Comparison of ENCODE assay signal across 8 cellular contexts in genomic region chr15:99703603-99704443, GRCh38. TPM values are rescaled to one million over a fixed set of nuclear protein-coding genes. Genes with fewer than 3 reads are reported as not detected.
DNase-seq lines count a peak whose midpoint lies in the region; ATAC-seq and FAIRE-seq lines count a peak whose summit lies in the region.

No MANE protein-coding gene starts in this region.

- H3K4me1 Mint-ChIP-seq in activated CD4-positive, alpha-beta memory T cell treated with anti-CD3 and anti-CD28 coated beads, Interleukin-2, amount 10 ng/mL, durations not matched to agents 7 days and 5 days = peaks cover 40% of the 10 kb centered on the region

- H3K9ac ChIP-seq in muscle layer of colon (ENCODE audit: low read length) = peak overlapping the region; percentile 17

- H3K27ac ChIP-seq in SJSA1 (peak overlapping the region; percentile 83), muscle layer of colon (ENCODE audit: low read depth, low read length) (peak overlapping the region; percentile 38)

- H3K27ac Mint-ChIP-seq in activated CD4-positive, alpha-beta memory T cell treated with anti-CD3 and anti-CD28 coated beads, Interleukin-2, amount 10 ng/mL, durations not matched to agents 7 days and 5 days = no peak overlapping the region

- ATAC-seq in GM19328 (IDR thresholded peaks at IDR 0.05; ENCODE audit: unreplicated experiment) (peak; percentile 24), HG03469 (IDR thresholded peaks at IDR 0.05; ENCODE audit: unreplicated experiment) (peak; percentile 44)

- H3K36me3 ChIP-seq in SJSA1 (no peaks in the 10 kb centered on the region), muscle layer of colon (ENCODE audit: insufficient read depth, low read length) (no peaks in the 10 kb centered on the region)

- peaks cover 31% of the 10 kb centered on the region for H3K4me1 ChIP-seq in SJSA1 (replicated peaks)
- H3K4me1 ChIP-seq in muscle layer of colon (ENCODE audit: insufficient read depth, low read length) = peaks cover 28% of the 10 kb centered on the region

- peak; percentile 95 for FAIRE-seq in endometrium (lab: Jason Lieb, UNC)

- no peak overlapping the region for H3K4me3 Mint-ChIP-seq in activated CD4-positive, alpha-beta memory T cell treated with anti-CD3 and anti-CD28 coated beads, Interleukin-2, amount 10 ng/mL, durations not matched to agents 7 days and 5 days

- CTCF ChIA-PET in activated CD4-positive, alpha-beta memory T cell treated with anti-CD3 and anti-CD28 coated beads, Interleukin-2, amount 10 ng/mL, durations not matched to agents 7 days and 5 days (lab: Charles Lee) = interaction anchor here (0.6 to 5.9 kb wide), 59 partner anchors 9 to 603 kb away, joined by 3 to 106 read pairs (median 5); partner anchors contain the start of genes LRRC28, LYSMD4, MEF2A and SYNM

- peaks cover 3% of the 10 kb centered on the region for H3K36me3 Mint-ChIP-seq in activated CD4-positive, alpha-beta memory T cell treated with anti-CD3 and anti-CD28 coated beads, Interleukin-2, amount 10 ng/mL, durations not matched to agents 7 days and 5 days (ENCODE audit: low read depth)

- H3K4me3 ChIP-seq in SJSA1 (peak overlapping the region; percentile 0; the same call in 1 of the 2 replicates), muscle layer of colon (ENCODE audit: low read depth in 1 of 2, low read length in 2 of 2) (no peak overlapping the region)

- H3K9me3 ChIP-seq in SJSA1 (replicated peaks) (no peaks in the 10 kb centered on the region), muscle layer of colon (ENCODE audit: low read length) (no peaks in the 10 kb centered on the region)

- POLR2A ChIA-PET in activated CD4-positive, alpha-beta memory T cell treated with anti-CD3 and anti-CD28 coated beads, Interleukin-2, amount 10 ng/mL, durations not matched to agents 7 days and 5 days (lab: Charles Lee) = interaction anchor here (0.6 to 1.6 kb wide), 9 partner anchors 12 to 452 kb away, joined by 3 to 18 read pairs (median 3); partner anchors contain the start of genes LRRC28, LYSMD4 and MEF2A

- DNase-seq in DMS114 treated with DMSO at 0.1 percent for 48 hours (lab: John Stamatoyannopoulos, UW; ENCODE audit: unreplicated experiment) = peak; percentile 46
- DNase-seq in SJSA1 (ENCODE audit: low read depth in 1 of 2, low spot score in 2 of 2) = peak in 1 of 2 experiments; percentile 90
- no peak for DNase-seq in activated gamma-delta T cell (lab: John Stamatoyannopoulos, UW)
- no peak for DNase-seq in activated CD4-positive, alpha-beta memory T cell treated with anti-CD3 and anti-CD28 coated beads, Interleukin-2, amount 10 ng/mL, durations not matched to agents 7 days and 5 days

- H3K27me3 ChIP-seq in SJSA1 (replicated peaks) (no peaks in the 10 kb centered on the region), muscle layer of colon (ENCODE audit: control insufficient read depth in 1 of 2, insufficient read depth in 2 of 2, low read length in 2 of 2) (no peaks in the 10 kb centered on the region)

- H3K9me3 Mint-ChIP-seq in activated CD4-positive, alpha-beta memory T cell treated with anti-CD3 and anti-CD28 coated beads, Interleukin-2, amount 10 ng/mL, durations not matched to agents 7 days and 5 days = no peaks in the 10 kb centered on the region

- H3K27me3 Mint-ChIP-seq in activated CD4-positive, alpha-beta memory T cell treated with anti-CD3 and anti-CD28 coated beads, Interleukin-2, amount 10 ng/mL, durations not matched to agents 7 days and 5 days = no peaks in the 10 kb centered on the region

RNA-seq across cellular contexts. Expression of gene LYSMD4, which starts 29.4 kb away (rescaled TPM):
- 8.6 and 11.6 TPM in 2 replicates for total RNA-seq in SJSA1 (2014; rRNA removed; shearing (Covaris generic))
- 10 to 100 TPM; 10.7 to 10.9 TPM for total RNA-seq in activated CD4-positive, alpha-beta memory T cell treated with anti-CD3 and anti-CD28 coated beads, Interleukin-2, amount 10 ng/mL, durations not matched to agents 7 days and 5 days
